ENCODE assay signal across 24 cellular contexts in the genomic region with DNA sequence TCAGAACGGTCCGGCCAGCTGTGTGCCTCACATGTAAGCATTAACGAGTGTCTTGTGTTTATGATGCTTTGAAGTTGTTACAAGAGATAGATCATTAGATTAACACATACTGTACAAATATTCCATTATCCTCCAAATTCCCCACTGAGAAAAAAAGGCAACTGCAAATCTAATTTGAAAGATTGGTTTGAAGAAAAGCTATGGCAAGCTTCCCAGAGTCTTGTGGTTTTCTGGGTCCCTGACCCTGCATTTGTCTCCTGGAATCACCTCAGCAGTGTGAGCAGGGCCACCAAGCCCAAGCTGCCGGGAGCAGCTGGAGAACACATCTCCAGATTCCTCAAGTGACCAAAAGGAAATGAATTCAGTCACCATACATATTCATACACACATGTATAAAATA. TPM values are rescaled to one million over a fixed set of nuclear protein-coding genes. Genes with fewer than 3 reads are reported as not detected.
"Had no signal": no experiment of that assay in that cellular context is flagged by ENCODE, and none has a peak within 500 bp of the region (broad histone marks: within the 10 kb centered on the region; RNA-seq: fewer than 3 reads in every experiment).

No MANE protein-coding gene starts in this region.

- DNase-seq: activated CD4-positive, alpha-beta T cell treated with anti-CD3 and anti-CD28 coated beads, Interleukin-2, amount 10 ng/mL, durations not matched to agents 24 days and 14 days; activated CD8-positive, alpha-beta T cell treated with anti-CD3 and anti-CD28 coated beads for 36 hours; activated naive CD4-positive, alpha-beta T cell; activated naive CD8-positive, alpha-beta T cell treated with anti-CD3 and anti-CD28 coated beads, Interleukin-2, amount 10 ng/mL, durations not matched to agents 7 days and 5 days; activated T-cell treated with anti-CD3 and anti-CD28 coated beads, Interleukin-2, amount 50 U/mL, for 1 hour; amygdala; cortex of kidney; gastrocnemius medialis; heart left ventricle; kidney; left lung; right cardiac atrium; stimulated activated CD4-positive, alpha-beta T cell treated with anti-CD3 and anti-CD28 coated beads, Interleukin-2, amount 100 ng/mL, for 48 hours; transverse colon had no signal

- H3K9me3 Mint-ChIP-seq: activated CD4-positive, alpha-beta T cell treated with anti-CD3 and anti-CD28 coated beads, Interleukin-2, amount 10 ng/mL, durations not matched to agents 24 days and 14 days; activated naive CD8-positive, alpha-beta T cell treated with anti-CD3 and anti-CD28 coated beads, Interleukin-2, amount 10 ng/mL, durations not matched to agents 7 days and 5 days had no signal

- ATAC-seq: activated CD8-positive, alpha-beta T cell treated with anti-CD3 and anti-CD28 coated beads for 36 hours; activated T-helper 17 cell treated with anti-CD3 and anti-CD28 coated beads, Interleukin-2, amount 50 U/mL, for 72 hours; gastrocnemius medialis; heart left ventricle; left lung; right cardiac atrium had no signal

- H3K36me3 Mint-ChIP-seq: activated naive CD8-positive, alpha-beta T cell treated with anti-CD3 and anti-CD28 coated beads, Interleukin-2, amount 10 ng/mL, durations not matched to agents 7 days and 5 days; mesothelial cell of epicardium had no signal

- H3K27me3 ChIP-seq: gastrocnemius medialis, heart left ventricle, transverse colon, vagina had no signal

- H3K4me3 Mint-ChIP-seq: activated CD4-positive, alpha-beta T cell treated with anti-CD3 and anti-CD28 coated beads, Interleukin-2, amount 10 ng/mL, durations not matched to agents 24 days and 14 days; activated CD8-positive, alpha-beta T cell treated with anti-CD3 and anti-CD28 coated beads for 36 hours; activated naive CD8-positive, alpha-beta T cell treated with anti-CD3 and anti-CD28 coated beads, Interleukin-2, amount 10 ng/mL, durations not matched to agents 7 days and 5 days; activated T-helper 17 cell treated with anti-CD3 and anti-CD28 coated beads, Interleukin-2, amount 50 U/mL, for 72 hours; central memory CD8-positive, alpha-beta T cell; mesothelial cell of epicardium; neural crest cell; stimulated activated naive CD8-positive, alpha-beta T cell treated with anti-CD3 and anti-CD28 coated beads, Interleukin-15, Interleukin-2, amounts not matched to agents 100 ng/mL and 50 ng/mL, for 24 hours had no signal

- H3K27ac Mint-ChIP-seq: activated CD4-positive, alpha-beta T cell treated with anti-CD3 and anti-CD28 coated beads, Interleukin-2, amount 10 ng/mL, durations not matched to agents 24 days and 14 days; activated CD8-positive, alpha-beta T cell treated with anti-CD3 and anti-CD28 coated beads for 36 hours; activated naive CD8-positive, alpha-beta T cell treated with anti-CD3 and anti-CD28 coated beads, Interleukin-2, amount 10 ng/mL, durations not matched to agents 7 days and 5 days; activated T-helper 17 cell treated with anti-CD3 and anti-CD28 coated beads, Interleukin-2, amount 50 U/mL, for 72 hours; mesothelial cell of epicardium; stimulated activated naive CD8-positive, alpha-beta T cell treated with anti-CD3 and anti-CD28 coated beads, Interleukin-15, Interleukin-2, amounts not matched to agents 100 ng/mL and 50 ng/mL, for 24 hours had no signal

- H3K36me3 ChIP-seq: gastrocnemius medialis, heart left ventricle, left lung, prostate gland, transverse colon, vagina had no signal

- H3K9me3 ChIP-seq: gastrocnemius medialis, prostate gland, vagina had no signal

- H3K27me3 Mint-ChIP-seq: activated CD4-positive, alpha-beta T cell treated with anti-CD3 and anti-CD28 coated beads, Interleukin-2, amount 10 ng/mL, durations not matched to agents 24 days and 14 days; activated naive CD8-positive, alpha-beta T cell treated with anti-CD3 and anti-CD28 coated beads, Interleukin-2, amount 10 ng/mL, durations not matched to agents 7 days and 5 days; central memory CD8-positive, alpha-beta T cell; stimulated activated naive CD8-positive, alpha-beta T cell treated with anti-CD3 and anti-CD28 coated beads, Interleukin-15, Interleukin-2, amounts not matched to agents 100 ng/mL and 50 ng/mL, for 24 hours had no signal

- H3K27ac ChIP-seq: gastrocnemius medialis, heart left ventricle, left lung, prostate gland, skin epidermis, transverse colon, vagina had no signal

- H3K4me1 ChIP-seq: gastrocnemius medialis, heart left ventricle, left lung, prostate gland, transverse colon, vagina had no signal

- H3K4me1 Mint-ChIP-seq: activated CD4-positive, alpha-beta T cell treated with anti-CD3 and anti-CD28 coated beads, Interleukin-2, amount 10 ng/mL, durations not matched to agents 24 days and 14 days; activated naive CD8-positive, alpha-beta T cell treated with anti-CD3 and anti-CD28 coated beads, Interleukin-2, amount 10 ng/mL, durations not matched to agents 7 days and 5 days; activated T-helper 17 cell treated with anti-CD3 and anti-CD28 coated beads, Interleukin-2, amount 50 U/mL, for 72 hours; central memory CD8-positive, alpha-beta T cell; neural crest cell had no signal

- H3K4me3 ChIP-seq: gastrocnemius medialis, heart left ventricle, left lung, prostate gland, skin epidermis, transverse colon, vagina had no signal

RNA-seq across cellular contexts. Expression of gene ADAMTS16, which starts 36.9 kb away (rescaled TPM):
- total RNA-seq: activated CD4-positive, alpha-beta T cell treated with anti-CD3 and anti-CD28 coated beads, Interleukin-2, amount 10 ng/mL, durations not matched to agents 24 days and 14 days; activated CD8-positive, alpha-beta T cell treated with anti-CD3 and anti-CD28 coated beads for 36 hours; activated naive CD8-positive, alpha-beta T cell treated with anti-CD3 and anti-CD28 coated beads, Interleukin-2, amount 10 ng/mL, durations not matched to agents 7 days and 5 days; activated T-helper 17 cell treated with anti-CD3 and anti-CD28 coated beads, Interleukin-2, amount 50 U/mL, for 72 hours; gastrocnemius medialis; lung microvascular endothelial cell; right cardiac atrium had no signal
- polyA plus RNA-seq: esophagus, heart left ventricle, right cardiac atrium had no signal
